Comparison of ENCODE assay signal across 9 cellular contexts in the genomic region with DNA sequence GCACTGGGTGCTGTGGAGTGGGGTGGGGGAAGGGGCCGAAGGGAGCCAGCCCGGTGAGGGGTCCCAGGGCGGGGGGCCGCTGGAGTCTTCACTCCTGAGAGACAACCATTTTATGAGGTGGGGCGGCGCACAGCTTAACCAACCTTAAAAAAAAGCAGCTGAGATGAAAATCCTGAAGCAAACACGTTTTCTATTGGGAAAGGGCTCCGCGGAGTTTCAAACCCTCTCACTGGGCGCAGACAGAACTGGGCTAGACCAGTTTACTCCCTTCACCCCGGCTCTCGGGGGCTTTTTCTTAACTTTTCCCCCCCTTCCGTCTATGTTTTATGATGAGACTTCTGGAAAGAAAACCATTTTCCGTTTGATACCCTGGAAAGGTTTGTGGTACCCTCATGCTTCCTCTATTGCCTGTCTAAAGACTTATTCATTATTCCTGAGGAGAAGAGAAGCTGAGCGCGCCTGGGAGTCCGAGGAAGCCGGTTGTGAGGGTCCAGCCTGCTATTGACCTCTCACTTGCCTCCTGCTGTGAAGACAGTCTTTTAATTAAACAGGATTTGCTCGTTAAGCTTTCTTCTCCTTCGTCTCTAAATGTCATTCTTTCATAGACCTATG. TPM values are rescaled to one million over a fixed set of nuclear protein-coding genes. Genes with fewer than 3 reads are reported as not detected.
DNase-seq lines count a peak whose midpoint lies in the region; ATAC-seq and TF ChIP-seq lines count a peak whose summit lies in the region.
"Had no signal": no experiment of that assay in that cellular context is flagged by ENCODE, and none has a peak within 500 bp of the region (broad histone marks: within the 10 kb centered on the region; RNA-seq: fewer than 3 reads in every experiment).

No MANE protein-coding gene starts in this region.

- no peaks in the 10 kb centered on the region for H3K36me3 ChIP-seq in CD4-positive, CD25-positive, alpha-beta regulatory T cell (ENCODE audit: control insufficient read depth, insufficient read depth, low read length)
- H3K36me3 ChIP-seq in HUES64 (ENCODE audit: insufficient read depth, low read length) = no peaks in the 10 kb centered on the region
- no peaks in the 10 kb centered on the region for H3K36me3 ChIP-seq in adipocyte (ENCODE audit: control insufficient read depth, insufficient read depth, low read length, severe bottlenecking)
- H3K36me3 ChIP-seq in iPS DF 6.9 (ENCODE audit: control insufficient read depth, insufficient read depth, low read length) = no peaks in the 10 kb centered on the region
- H3K36me3 ChIP-seq in spleen = no peaks in the 10 kb centered on the region

- peak overlapping the region; percentile 92 for H3K27ac ChIP-seq in CD4-positive, CD25-positive, alpha-beta regulatory T cell (ENCODE audit: insufficient read depth, low read length, poor library complexity, severe bottlenecking)
- no peak overlapping the region; the same call in 1 of the 2 replicates for H3K27ac ChIP-seq in HUES64 (ENCODE audit: low read depth, low read length)
- H3K27ac ChIP-seq in iPS DF 6.9 (ENCODE audit: low read length) = no peak overlapping the region
- H3K27ac ChIP-seq in spleen = peak overlapping the region; percentile 58 to 97 (median 92)

- H3K27me3 ChIP-seq in CD4-positive, CD25-positive, alpha-beta regulatory T cell (ENCODE audit: control insufficient read depth, insufficient read depth, low read length) = no peaks in the 10 kb centered on the region
- H3K27me3 ChIP-seq in HUES64 (ENCODE audit: insufficient read depth, low read length) (no peaks in the 10 kb centered on the region), adipocyte (replicated peaks; ENCODE audit: control insufficient read depth, insufficient read depth, low read length) (no peaks in the 10 kb centered on the region), iPS DF 6.9 (ENCODE audit: control insufficient read depth, insufficient read depth, low read length) (no peaks in the 10 kb centered on the region), spleen (replicated peaks in 1 of 7) (no peaks in the 10 kb centered on the region)

- no peak overlapping the region for H3K4me3 Mint-ChIP-seq in CD4-positive, CD25-positive, alpha-beta regulatory T cell
- H3K4me3 Mint-ChIP-seq: IgD-negative memory B cell had no signal

- DNase-seq in CD4-positive, CD25-positive, alpha-beta regulatory T cell = peak in 1 of 3 donors; percentile 25
- DNase-seq in adipocyte (ENCODE audit: low read depth) = peak; percentile 74
- no peak for DNase-seq in iPS DF 6.9 (ENCODE audit: low read depth, low spot score)
- DNase-seq in spleen = no peak
- no peak for DNase-seq in NCI-H446 treated with DMSO at 0.1 percent for 48 hours (lab: John Stamatoyannopoulos, UW)
- no peak for DNase-seq in cerebellar nuclear complex (lab: John Stamatoyannopoulos, UW)
- DNase-seq in NCI-H2107 treated with DMSO at 0.1 percent for 48 hours (lab: John Stamatoyannopoulos, UW; ENCODE audit: unreplicated experiment) = no peak

- H3K4me3 ChIP-seq in CD4-positive, CD25-positive, alpha-beta regulatory T cell (ENCODE audit: low read depth, low read length) = peak overlapping the region; percentile 89
- peak overlapping the region; percentile 92 for H3K4me3 ChIP-seq in HUES64 (ENCODE audit: low read length)
- peak overlapping the region; percentile 95 for H3K4me3 ChIP-seq in adipocyte (ENCODE audit: low read length)
- H3K4me3 ChIP-seq in iPS DF 6.9 (ENCODE audit: low read length) = peak overlapping the region; percentile 81; the same call in 1 of the 2 replicates
- H3K4me3 ChIP-seq in spleen = peak overlapping the region; percentile 80 to 94 (median 87)

- WGBS in HUES64 = 0% methylated on average over 17 of the region's 20 CpGs
- no CpG with 5 or more reads among the region's 20 CpGs for WGBS in iPS DF 6.9 (ENCODE audit: insufficient coverage, insufficient read length)
- WGBS in spleen, 5 donors = 0 to 2% (median 1%) methylated on average over 19 to 20 of the region's 20 CpGs

- no peaks in the 10 kb centered on the region for H3K27me3 Mint-ChIP-seq in CD4-positive, CD25-positive, alpha-beta regulatory T cell
- H3K27me3 Mint-ChIP-seq: IgD-negative memory B cell had no signal

- H3K4me1 ChIP-seq in CD4-positive, CD25-positive, alpha-beta regulatory T cell (ENCODE audit: control insufficient read depth, insufficient read depth, low read length, poor library complexity, severe bottlenecking) = peaks cover 33% of the 10 kb centered on the region
- H3K4me1 ChIP-seq in HUES64 (ENCODE audit: insufficient read depth, low read length) (peaks cover 22% of the 10 kb centered on the region), adipocyte (ENCODE audit: control insufficient read depth, insufficient read depth, low read length) (peaks cover 29% of the 10 kb centered on the region), iPS DF 6.9 (ENCODE audit: control insufficient read depth, insufficient read depth, low read length) (no peaks in the 10 kb centered on the region), spleen (peaks cover 26 to 59% (median 48%) of the 10 kb centered on the region in 6 donors)

- peak overlapping the region; percentile 42 for H3K9ac ChIP-seq in HUES64 (ENCODE audit: low read depth, low read length)
- peak overlapping the region; percentile 92 for H3K9ac ChIP-seq in adipocyte (ENCODE audit: low read length)

- intact Hi-C loops in spleen (cut with DNase I; ENCODE audit: low total_unique reads) = loop anchor here (2.0 kb wide), 1 partner anchor 122 kb away; no protein-coding TSS in a partner anchor

- peaks cover 18 to 32% (median 22%) of the 10 kb centered on the region in 4 donors for H3K4me1 Mint-ChIP-seq in CD4-positive, CD25-positive, alpha-beta regulatory T cell

- peak; percentile 17 to 21 for ATAC-seq in CD4-positive, CD25-positive, alpha-beta regulatory T cell (ENCODE audit: low read depth in 2 of 2)

- H3K9me3 ChIP-seq in CD4-positive, CD25-positive, alpha-beta regulatory T cell (ENCODE audit: control insufficient read depth in 2 of 2, low read length in 2 of 2) = no peaks in the 10 kb centered on the region
- H3K9me3 ChIP-seq in HUES64 (ENCODE audit: insufficient read depth, low read depth, low read length) (no peaks in the 10 kb centered on the region), adipocyte (ENCODE audit: control insufficient read depth, low read length) (no peaks in the 10 kb centered on the region), iPS DF 6.9 (ENCODE audit: control insufficient read depth, insufficient read depth, low read length) (no peaks in the 10 kb centered on the region), spleen (no peaks in the 10 kb centered on the region)

- TF ChIP-seq POLR2A in spleen (IDR thresholded peaks at IDR 0.05) = no peak

- peak overlapping the region in 1 of 3 donors; percentile 94 for H3K27ac Mint-ChIP-seq in CD4-positive, CD25-positive, alpha-beta regulatory T cell
- H3K27ac Mint-ChIP-seq: IgD-negative memory B cell had no signal

- no peak for TF ChIP-seq CTCF in spleen (IDR thresholded peaks at IDR 0.05 in 8 of 11, conservative IDR thresholded peaks at IDR 0.05 in 3 of 11)

- no peaks in the 10 kb centered on the region for H3K36me3 Mint-ChIP-seq in CD4-positive, CD25-positive, alpha-beta regulatory T cell

- no peaks in the 10 kb centered on the region for H3K9me3 Mint-ChIP-seq in CD4-positive, CD25-positive, alpha-beta regulatory T cell
- H3K9me3 Mint-ChIP-seq: IgD-negative memory B cell had no signal

RNA-seq across cellular contexts. Expression of a gene that starts 0.5 kb away (rescaled TPM):
- total RNA-seq in CD4-positive, CD25-positive, alpha-beta regulatory T cell = 90.4 TPM
- 10 to 100 TPM; 27.2 to 39.0 (median 37.3) TPM for polyA plus RNA-seq in CD4-positive, CD25-positive, alpha-beta regulatory T cell
- 6.3 TPM for polyA plus RNA-seq in HUES64 (2013, experiment 1 of 2)
- polyA plus RNA-seq in HUES64 (2013, experiment 2 of 2) = 6.3 TPM
- total RNA-seq in spleen = 100 to 1,000 TPM in 6 of 7 donors, 10 to 100 TPM in 1; 84.6 to 182 (median 125) TPM
- 10 to 100 TPM; 15.9 to 20.2 (median 19.3) TPM for polyA plus RNA-seq in spleen

RNA-seq across cellular contexts. Expression of a gene that starts 10.9 kb away (rescaled TPM):
- 2.1 TPM for total RNA-seq in CD4-positive, CD25-positive, alpha-beta regulatory T cell
- 1 to 10 TPM in 1 of 4 donors, under 1 TPM in 3; 0.21 to 1.1 (median 0.33) TPM for polyA plus RNA-seq in CD4-positive, CD25-positive, alpha-beta regulatory T cell
- not detected for polyA plus RNA-seq in HUES64 (2013, experiment 1 of 2)
- polyA plus RNA-seq in HUES64 (2013, experiment 2 of 2) = 0.51 TPM
- total RNA-seq in spleen = 1 to 10 TPM in 4 of 7 donors, under 1 TPM in 2, not detected in 1; 0.27 to 3.2 (median 1.1) TPM
- under 1 TPM; 0.10 to 0.61 (median 0.47) TPM for polyA plus RNA-seq in spleen
- polyA plus RNA-seq: IgD-negative memory B cell had no signal

Comparison
In these comparisons a context has a peak if more than half of its experiments do, and no peak if none do; other contexts are left out.
1. H3K27ac ChIP-seq: peak in CD4-positive, CD25-positive, alpha-beta regulatory T cell (single experiment) and spleen (8 of 8); none in HUES64 (single experiment) and iPS DF 6.9 (single experiment).
2. Peak in every context shown above with its lines, with median percentiles within 50 percentile points of each other: H3K4me3 ChIP-seq.